In genomic region chr9:4196376-4196775, GRCh38 we compare ENCODE assay signal across 15 cellular contexts.
"Had no signal": no experiment of that assay in that cellular context is flagged by ENCODE, and none has a peak within 500 bp of the region (broad histone marks: within the 10 kb centered on the region; RNA-seq: fewer than 3 reads in every experiment).

No MANE protein-coding gene starts in this region.

- H3K27me3 ChIP-seq: colonic mucosa had no signal

- DNase-seq: activated CD4-positive, alpha-beta T cell treated with anti-CD3 and anti-CD28 coated beads, Interleukin-2, amount 50 U/mL, for 1 hour; activated CD8-positive, alpha-beta memory T cell treated with anti-CD3 and anti-CD28 coated beads for 24 hours; activated naive CD4-positive, alpha-beta T cell; activated naive CD8-positive, alpha-beta T cell treated with anti-CD3 and anti-CD28 coated beads, Interleukin-2, amount 10 ng/mL, durations not matched to agents 7 days and 5 days; anterior cingulate cortex; caudate nucleus; colonic mucosa; glutamatergic neuron; naive thymus-derived CD8-positive, alpha-beta T cell; stimulated activated CD4-positive, alpha-beta T cell treated with anti-CD3 and anti-CD28 coated beads, Interleukin-15, amount 100 ng/mL, for 24 hours; stimulated activated CD4-positive, alpha-beta T cell treated with anti-CD3 and anti-CD28 coated beads, Interleukin-4, amount 100 ng/mL, for 24 hours; stimulated activated CD8-positive, alpha-beta memory T cell treated with anti-CD3 and anti-CD28 coated beads, Interleukin-4, amount 100 ng/mL, for 48 hours; stimulated activated naive CD4-positive, alpha-beta T cell treated with Interleukin-2 at 50 U/mL for 16 hours; trophoblast cell had no signal

- H3K79me2 ChIP-seq: parathyroid adenoma had no signal

- H3K4me1 ChIP-seq: colonic mucosa, parathyroid adenoma had no signal

- H3K27ac ChIP-seq: colonic mucosa, parathyroid adenoma had no signal

- H3K36me3 ChIP-seq: colonic mucosa had no signal

- H2AFZ ChIP-seq: parathyroid adenoma had no signal

- H3K9ac ChIP-seq: parathyroid adenoma had no signal

- H3K4me3 ChIP-seq: colonic mucosa had no signal

- H3K9me3 ChIP-seq: colonic mucosa had no signal
